ENCODE assay signal across 22 cellular contexts in genomic region chr7:90425376-90425775, GRCh38. TPM values are rescaled to one million over a fixed set of nuclear protein-coding genes. Genes with fewer than 3 reads are reported as not detected.
DNase-seq lines count a peak whose midpoint lies in the region; ATAC-seq lines count a peak whose summit lies in the region.
"Had no signal": no experiment of that assay in that cellular context is flagged by ENCODE, and none has a peak within 500 bp of the region (broad histone marks: within the 10 kb centered on the region; RNA-seq: fewer than 3 reads in every experiment).

No MANE protein-coding gene starts in this region.

- no peak for DNase-seq in activated CD4-positive, alpha-beta T cell treated with anti-CD3 and anti-CD28 coated beads, Interleukin-2, amount 10 ng/mL, durations not matched to agents 24 days and 14 days
- DNase-seq in activated CD4-positive, alpha-beta T cell treated with anti-CD3 and anti-CD28 coated beads, Interleukin-2, amount 50 U/mL, for 4 hours: no peak
- DNase-seq in HPDE6-E6E7 (ENCODE audit: extremely low spot score): peak; percentile 48
- DNase-seq in left colon: no peak
- DNase-seq in stimulated activated CD4-positive, alpha-beta T cell treated with anti-CD3 and anti-CD28 coated beads, Interleukin-4, amount 100 ng/mL, for 24 hours: no peak
- no peak for DNase-seq in mucosa of gallbladder (ENCODE audit: low spot score)
- DNase-seq: ACHN; activated CD4-positive, alpha-beta T cell treated with anti-CD3 and anti-CD28 coated beads, Interleukin-2, amount 50 U/mL, for 1 hour; activated effector memory CD4-positive, alpha-beta T cell treated with Interleukin-2 at 50 U/mL for 16 hours; cortex of kidney; left ventricle myocardium inferior; NCI-H774; SK-N-SH; stimulated activated CD4-positive, alpha-beta T cell treated with anti-CD3 and anti-CD28 coated beads, Interleukin-15, amount 100 ng/mL, for 24 hours; uterus had no signal

- peaks cover 18% of the 10 kb centered on the region for H3K4me1 Mint-ChIP-seq in activated CD4-positive, alpha-beta T cell treated with anti-CD3 and anti-CD28 coated beads, Interleukin-2, amount 10 ng/mL, durations not matched to agents 24 days and 14 days
- peaks cover 12% of the 10 kb centered on the region for H3K4me1 Mint-ChIP-seq in activated T-helper 17 cell treated with anti-CD3 and anti-CD28 coated beads, Interleukin-2, amount 50 U/mL, for 72 hours
- H3K4me1 Mint-ChIP-seq: CD14-positive monocyte had no signal

- peak overlapping the region; percentile 26 for H3K4me3 Mint-ChIP-seq in activated CD4-positive, alpha-beta T cell treated with anti-CD3 and anti-CD28 coated beads, Interleukin-2, amount 10 ng/mL, durations not matched to agents 24 days and 14 days
- peak overlapping the region; percentile 57 for H3K4me3 Mint-ChIP-seq in activated T-helper 17 cell treated with anti-CD3 and anti-CD28 coated beads, Interleukin-2, amount 50 U/mL, for 72 hours
- H3K4me3 Mint-ChIP-seq: CD14-positive monocyte had no signal

- H3K27me3 Mint-ChIP-seq in activated CD4-positive, alpha-beta T cell treated with anti-CD3 and anti-CD28 coated beads, Interleukin-2, amount 10 ng/mL, durations not matched to agents 24 days and 14 days: no peaks in the 10 kb centered on the region
- peaks cover 7% of the 10 kb centered on the region for H3K27me3 Mint-ChIP-seq in activated T-helper 17 cell treated with anti-CD3 and anti-CD28 coated beads, Interleukin-2, amount 50 U/mL, for 72 hours

- ATAC-seq in activated T-helper 17 cell treated with anti-CD3 and anti-CD28 coated beads, Interleukin-2, amount 50 U/mL, for 72 hours (replicated peaks): peak; percentile 67
- ATAC-seq in left colon (peak; percentile 99), HG03457 (IDR thresholded peaks at IDR 0.05; ENCODE audit: unreplicated experiment) (no peak)
- ATAC-seq: HepG2, Panc1 had no signal

- intact Hi-C loops in activated CD4-positive, alpha-beta T cell treated with anti-CD3 and anti-CD28 coated beads, Interleukin-2, amount 10 ng/mL, durations not matched to agents 24 days and 14 days (cut with micrococcal nuclease): loop anchor here (1.0 to 10.0 kb wide), 4 partner anchors 22 to 1421 kb away; partner anchors contain the start of genes CLDN12 and GTPBP10
- intact Hi-C loops in left colon (cut with DNase I, micrococcal nuclease): loop anchor here in 1 of 2 donors (5.0 to 10.0 kb wide), 3 partner anchors 111 to 273 kb away; partner anchors contain the start of genes STEAP1 and STEAP2

- no peaks in the 10 kb centered on the region for H3K9me3 Mint-ChIP-seq in activated CD4-positive, alpha-beta T cell treated with anti-CD3 and anti-CD28 coated beads, Interleukin-2, amount 10 ng/mL, durations not matched to agents 24 days and 14 days
- no peaks in the 10 kb centered on the region for H3K9me3 Mint-ChIP-seq in activated T-helper 17 cell treated with anti-CD3 and anti-CD28 coated beads, Interleukin-2, amount 50 U/mL, for 72 hours
- H3K9me3 Mint-ChIP-seq: CD14-positive monocyte had no signal

- H3K27ac Mint-ChIP-seq in activated CD4-positive, alpha-beta T cell treated with anti-CD3 and anti-CD28 coated beads, Interleukin-2, amount 10 ng/mL, durations not matched to agents 24 days and 14 days: peak overlapping the region; percentile 61
- H3K27ac Mint-ChIP-seq in activated T-helper 17 cell treated with anti-CD3 and anti-CD28 coated beads, Interleukin-2, amount 50 U/mL, for 72 hours: peak overlapping the region; percentile 78
- H3K27ac Mint-ChIP-seq: CD14-positive monocyte had no signal

- no peaks in the 10 kb centered on the region for H3K36me3 Mint-ChIP-seq in activated CD4-positive, alpha-beta T cell treated with anti-CD3 and anti-CD28 coated beads, Interleukin-2, amount 10 ng/mL, durations not matched to agents 24 days and 14 days (ENCODE audit: low read depth)
- H3K36me3 Mint-ChIP-seq in activated T-helper 17 cell treated with anti-CD3 and anti-CD28 coated beads, Interleukin-2, amount 50 U/mL, for 72 hours (ENCODE audit: low read depth): no peaks in the 10 kb centered on the region
- H3K36me3 Mint-ChIP-seq: CD14-positive monocyte had no signal

RNA-seq across cellular contexts. Expression of gene CLDN12, which starts 22.1 kb away (rescaled TPM):
- 3.3 and 4.2 TPM in 2 replicates for total RNA-seq in activated CD4-positive, alpha-beta T cell treated with anti-CD3 and anti-CD28 coated beads, Interleukin-2, amount 10 ng/mL, durations not matched to agents 24 days and 14 days
- total RNA-seq in activated T-helper 17 cell treated with anti-CD3 and anti-CD28 coated beads, Interleukin-2, amount 50 U/mL, for 72 hours: 10 to 100 TPM in 1 of 2 donors, 1 to 10 TPM in 1; 5.6 to 11.0 TPM
- total RNA-seq in left colon (10 to 100 TPM; 68.2 to 71.1 TPM), mucosa of gallbladder (72.0 TPM)

RNA-seq across cellular contexts. Expression of gene PTTG1IP2, which starts 44.1 kb away (rescaled TPM):
- not detected in 2 replicates for total RNA-seq in activated CD4-positive, alpha-beta T cell treated with anti-CD3 and anti-CD28 coated beads, Interleukin-2, amount 10 ng/mL, durations not matched to agents 24 days and 14 days
- total RNA-seq in activated T-helper 17 cell treated with anti-CD3 and anti-CD28 coated beads, Interleukin-2, amount 50 U/mL, for 72 hours: not detected
- not detected for total RNA-seq in left colon
- total RNA-seq in mucosa of gallbladder: not detected
- total RNA-seq: HepG2, left ventricle myocardium inferior, omental fat pad, right atrium auricular region, uterus had no signal
